1 cellular context compared by ENCODE assay signal in the genomic region with DNA sequence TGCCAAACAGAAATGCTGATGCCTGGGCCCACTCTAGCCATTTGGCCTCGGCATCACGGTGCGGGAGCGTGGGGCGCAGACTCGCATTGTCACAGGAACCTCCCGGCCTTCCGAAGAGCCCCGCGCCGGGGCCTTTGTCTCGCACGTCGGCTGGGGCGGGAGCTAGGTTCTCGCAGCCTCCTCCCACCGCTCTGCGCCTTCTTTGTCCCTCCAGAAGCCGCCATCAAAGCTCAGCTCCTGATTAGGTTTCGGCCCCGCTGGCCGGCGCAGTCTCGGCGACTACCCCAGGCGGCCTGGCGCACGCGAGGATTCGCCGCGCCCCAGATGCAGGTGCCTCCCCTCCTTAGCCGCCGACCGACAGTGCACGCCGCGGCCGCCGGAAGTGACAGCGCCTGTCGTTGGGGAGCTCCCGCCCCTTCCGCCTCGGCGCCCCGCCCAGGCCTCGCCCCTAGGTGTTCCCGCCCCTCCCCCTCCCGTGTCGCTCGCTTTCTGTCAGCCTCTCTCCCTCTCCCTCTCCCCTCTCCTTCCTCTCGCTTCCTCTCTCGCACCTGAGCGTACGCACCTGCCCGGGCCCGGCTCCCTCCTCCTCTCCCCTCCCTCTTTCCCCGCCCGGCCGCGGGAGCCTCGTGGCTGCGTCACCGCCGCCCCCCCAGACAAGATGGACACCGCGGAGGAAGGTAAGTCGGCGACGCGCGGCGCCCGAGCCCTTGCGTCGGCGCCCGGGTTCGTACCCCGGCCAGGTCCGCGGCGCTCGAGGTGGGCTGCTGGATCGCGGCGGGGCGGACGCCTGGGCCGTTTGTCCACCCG.
TF ChIP-seq lines count a peak whose summit lies in the region.

Gene MARCHF6, plus strand, starts transcription at position 455 of the 807 bp plus-strand sequence. Its CDS starts 204 bp downstream, at position 659.

TF ChIP-seq in HepG2, 621 proteins besides CTCF, POLR2A, EP300 and RAD21 (continued from another document and continues in another):
- TF ChIP-seq AHDC1 (CRISPR knock-in tag; IDR thresholded peaks at IDR 0.05; ENCODE audit: borderline replicate concordance) (peak; percentile 35; the same call in 1 of the 2 replicates), ZNF142 (CRISPR knock-in tag; IDR thresholded peaks at IDR 0.05) (no peak), ZNF253 (CRISPR knock-in tag; IDR thresholded peaks at IDR 0.05; ENCODE audit: borderline replicate concordance) (peak; percentile 54), SSRP1 (CRISPR knock-in tag; IDR thresholded peaks at IDR 0.05) (0 out of 2 replicates have a peak, but pooled peaks have one; percentile 38), GPBP1L1 (CRISPR knock-in tag; IDR thresholded peaks at IDR 0.05) (no peak), ZNF354B (CRISPR knock-in tag; IDR thresholded peaks at IDR 0.05) (no peak), ZNF33B (CRISPR knock-in tag; IDR thresholded peaks at IDR 0.05) (no peak), SIX1 (CRISPR knock-in tag; IDR thresholded peaks at IDR 0.05; ENCODE audit: borderline replicate concordance) (no peak), SMAD9 (CRISPR knock-in tag; IDR thresholded peaks at IDR 0.05) (0 out of 2 replicates have a peak, but pooled peaks have one; percentile 7), ZNF136 (CRISPR knock-in tag; IDR thresholded peaks at IDR 0.05; ENCODE audit: low read depth) (no peak), HNF4G (IDR thresholded peaks at IDR 0.05; ENCODE audit: borderline replicate concordance, low read depth, low read length) (0 out of 2 replicates have a peak, but pooled peaks have one; percentile 12), HNF4G (CRISPR knock-in tag; IDR thresholded peaks at IDR 0.05; ENCODE audit: borderline replicate concordance, low read depth) (no peak), ZNF234 (CRISPR knock-in tag; conservative IDR thresholded peaks at IDR 0.05) (peak; percentile 78), ZNF790 (CRISPR knock-in tag; IDR thresholded peaks at IDR 0.05; ENCODE audit: borderline replicate concordance) (no peak; the same call in 1 of the 2 replicates), FLYWCH1 (CRISPR knock-in tag; IDR thresholded peaks at IDR 0.05) (no peak), NFAT5 (CRISPR knock-in tag; IDR thresholded peaks at IDR 0.05) (no peak), ZFYVE20 (CRISPR knock-in tag; IDR thresholded peaks at IDR 0.05; ENCODE audit: borderline replicate concordance, low read depth) (no peak), NFATC3 (CRISPR knock-in tag; IDR thresholded peaks at IDR 0.05) (no peak), POLR2AphosphoS2 (IDR thresholded peaks at IDR 0.05; ENCODE audit: low read depth, low read length) (0 out of 2 replicates have a peak, but pooled peaks have one; percentile 42), ZNF446 (CRISPR knock-in tag; IDR thresholded peaks at IDR 0.05) (peak; percentile 63; the same call in 1 of the 2 replicates), ETV6 (CRISPR knock-in tag; conservative IDR thresholded peaks at IDR 0.05) (no peak; the same call in 1 of the 2 replicates), SP2 (CRISPR knock-in tag; IDR thresholded peaks at IDR 0.05) (peak; percentile 91), MTF2 (CRISPR knock-in tag; IDR thresholded peaks at IDR 0.05; ENCODE audit: borderline replicate concordance) (no peak), POLR2G (IDR thresholded peaks at IDR 0.05; ENCODE audit: low read depth, low read length) (peak; percentile 98), MAFK (conservative IDR thresholded peaks at IDR 0.05 in 1 of 2, IDR thresholded peaks at IDR 0.05 in 1 of 2; ENCODE audit: low read length in 2 of 2) (no peak), RARA (CRISPR knock-in tag; IDR thresholded peaks at IDR 0.05) (no peak; the same call in 1 of the 2 replicates)
- TF ChIP-seq, protein P1, sequence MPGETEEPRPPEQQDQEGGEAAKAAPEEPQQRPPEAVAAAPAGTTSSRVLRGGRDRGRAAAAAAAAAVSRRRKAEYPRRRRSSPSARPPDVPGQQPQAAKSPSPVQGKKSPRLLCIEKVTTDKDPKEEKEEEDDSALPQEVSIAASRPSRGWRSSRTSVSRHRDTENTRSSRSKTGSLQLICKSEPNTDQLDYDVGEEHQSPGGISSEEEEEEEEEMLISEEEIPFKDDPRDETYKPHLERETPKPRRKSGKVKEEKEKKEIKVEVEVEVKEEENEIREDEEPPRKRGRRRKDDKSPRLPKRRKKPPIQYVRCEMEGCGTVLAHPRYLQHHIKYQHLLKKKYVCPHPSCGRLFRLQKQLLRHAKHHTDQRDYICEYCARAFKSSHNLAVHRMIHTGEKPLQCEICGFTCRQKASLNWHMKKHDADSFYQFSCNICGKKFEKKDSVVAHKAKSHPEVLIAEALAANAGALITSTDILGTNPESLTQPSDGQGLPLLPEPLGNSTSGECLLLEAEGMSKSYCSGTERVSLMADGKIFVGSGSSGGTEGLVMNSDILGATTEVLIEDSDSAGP (CRISPR knock-in tag; IDR thresholded peaks at IDR 0.05; ENCODE audit: borderline replicate concordance) = peak; percentile 86
- TF ChIP-seq, protein P2, sequence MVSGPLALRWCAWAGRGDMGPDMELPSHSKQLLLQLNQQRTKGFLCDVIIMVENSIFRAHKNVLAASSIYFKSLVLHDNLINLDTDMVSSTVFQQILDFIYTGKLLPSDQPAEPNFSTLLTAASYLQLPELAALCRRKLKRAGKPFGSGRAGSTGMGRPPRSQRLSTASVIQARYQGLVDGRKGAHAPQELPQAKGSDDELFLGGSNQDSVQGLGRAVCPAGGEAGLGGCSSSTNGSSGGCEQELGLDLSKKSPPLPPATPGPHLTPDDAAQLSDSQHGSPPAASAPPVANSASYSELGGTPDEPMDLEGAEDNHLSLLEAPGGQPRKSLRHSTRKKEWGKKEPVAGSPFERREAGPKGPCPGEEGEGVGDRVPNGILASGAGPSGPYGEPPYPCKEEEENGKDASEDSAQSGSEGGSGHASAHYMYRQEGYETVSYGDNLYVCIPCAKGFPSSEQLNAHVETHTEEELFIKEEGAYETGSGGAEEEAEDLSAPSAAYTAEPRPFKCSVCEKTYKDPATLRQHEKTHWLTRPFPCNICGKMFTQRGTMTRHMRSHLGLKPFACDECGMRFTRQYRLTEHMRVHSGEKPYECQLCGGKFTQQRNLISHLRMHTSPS (CRISPR knock-in tag; IDR thresholded peaks at IDR 0.05; ENCODE audit: low read depth) = no peak
- TF ChIP-seq, protein P3, sequence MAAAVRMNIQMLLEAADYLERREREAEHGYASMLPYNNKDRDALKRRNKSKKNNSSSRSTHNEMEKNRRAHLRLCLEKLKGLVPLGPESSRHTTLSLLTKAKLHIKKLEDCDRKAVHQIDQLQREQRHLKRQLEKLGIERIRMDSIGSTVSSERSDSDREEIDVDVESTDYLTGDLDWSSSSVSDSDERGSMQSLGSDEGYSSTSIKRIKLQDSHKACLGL (CRISPR knock-in tag; IDR thresholded peaks at IDR 0.05) = peak; percentile 89
